31 cellular contexts compared by ENCODE assay signal in genomic region chr11:31417357-31417756, GRCh38. TPM values are rescaled to one million over a fixed set of nuclear protein-coding genes. Genes with fewer than 3 reads are reported as not detected.
"Had no signal": no experiment of that assay in that cellular context is flagged by ENCODE, and none has a peak within 500 bp of the region (broad histone marks: within the 10 kb centered on the region; RNA-seq: fewer than 3 reads in every experiment).

No MANE protein-coding gene starts in this region.

- H3K27me3 Mint-ChIP-seq: activated naive CD8-positive, alpha-beta T cell; activated T-cell treated with anti-CD3 and anti-CD28 coated beads, Interleukin-2, amount 50 U/mL, for 24 hours had no signal

- H3K9ac ChIP-seq: SK-N-SH had no signal

- H3K36me3 ChIP-seq: brain microvascular endothelial cell, cardiac muscle cell, SJCRH30, WERI-Rb-1 had no signal

- H3K27ac Mint-ChIP-seq: activated CD8-positive, alpha-beta T cell treated with anti-CD3 and anti-CD28 coated beads, Interleukin-2, amount 10 ng/mL, durations not matched to agents 7 days and 5 days; activated naive CD8-positive, alpha-beta T cell; activated T-cell treated with anti-CD3 and anti-CD28 coated beads, Interleukin-2, amount 50 U/mL, for 24 hours; activated T-helper 1 cell treated with anti-CD3 and anti-CD28 coated beads, Interleukin-12 subunit alpha, Interleukin-12 subunit beta, Interleukin-2, Interleukin-4 antibody, amounts not matched to agents 30 ng/mL and 10 ng/mL and 1 ng/mL, durations not matched to agents 14 hours and 24 hours and 36 hours had no signal

- DNase-seq: activated CD4-positive, alpha-beta T cell treated with anti-CD3 and anti-CD28 coated beads for 48 hours; activated CD4-positive, alpha-beta T cell treated with anti-CD3 and anti-CD28 coated beads, Interleukin-2, amount 50 U/mL, for 4 hours; activated CD4-positive, CD25-positive, alpha-beta regulatory T cell treated with anti-CD3 and anti-CD28 coated beads, Interleukin-2, amount 50 U/mL, for 72 hours; activated CD8-positive, alpha-beta memory T cell treated with anti-CD3 and anti-CD28 coated beads, Interleukin-2, amount 50 U/mL, for 48 hours; activated CD8-positive, alpha-beta T cell treated with anti-CD3 and anti-CD28 coated beads, Interleukin-2, amount 10 ng/mL, durations not matched to agents 7 days and 5 days; activated effector memory CD4-positive, alpha-beta T cell treated with Interleukin-2 at 50 U/mL for 16 hours; activated naive CD4-positive, alpha-beta T cell treated with Interleukin-2 at 50 U/mL for 16 hours; activated T-cell treated with anti-CD3 and anti-CD28 coated beads, Interleukin-2, amount 50 U/mL, for 24 hours; brain microvascular endothelial cell; Karpas-422; MM.1S; NCI-H1105 treated with DMSO at 0.1 percent for 48 hours; NCI-H1436 treated with DMSO at 0.1 percent for 48 hours; NCI-H1930; NCI-H2171; NCI-H345; NCI-H510A; NCI-H82; NK-92 treated with Interleukin-12 subunit alpha and Interleukin-12 subunit beta, amount 100 ng/mL, for 24 hours; OCI-M1; Right ventricle myocardium superior; RPMI8226; SJCRH30; SK-N-SH; T-helper 1 cell; WERI-Rb-1 had no signal

- H3K27me3 ChIP-seq: brain microvascular endothelial cell, cardiac muscle cell, SJCRH30 had no signal

- H3K9me3 ChIP-seq: SJCRH30, SK-N-SH had no signal

- H3K4me3 ChIP-seq: cardiac muscle cell, K562, SJCRH30 had no signal

- H3K4me1 ChIP-seq: SJCRH30 had no signal

- H3K4me2 ChIP-seq: SK-N-SH had no signal

- H3K9me3 Mint-ChIP-seq: activated T-cell treated with anti-CD3 and anti-CD28 coated beads, Interleukin-2, amount 50 U/mL, for 24 hours; activated T-helper 1 cell treated with anti-CD3 and anti-CD28 coated beads, Interleukin-12 subunit alpha, Interleukin-12 subunit beta, Interleukin-2, Interleukin-4 antibody, amounts not matched to agents 30 ng/mL and 10 ng/mL and 1 ng/mL, durations not matched to agents 14 hours and 24 hours and 36 hours had no signal

- H3K9me2 ChIP-seq: SK-N-SH had no signal

- H3K4me3 Mint-ChIP-seq: activated CD8-positive, alpha-beta T cell treated with anti-CD3 and anti-CD28 coated beads, Interleukin-2, amount 10 ng/mL, durations not matched to agents 7 days and 5 days; activated naive CD8-positive, alpha-beta T cell; activated T-cell treated with anti-CD3 and anti-CD28 coated beads, Interleukin-2, amount 50 U/mL, for 24 hours; activated T-helper 1 cell treated with anti-CD3 and anti-CD28 coated beads, Interleukin-12 subunit alpha, Interleukin-12 subunit beta, Interleukin-2, Interleukin-4 antibody, amounts not matched to agents 30 ng/mL and 10 ng/mL and 1 ng/mL, durations not matched to agents 14 hours and 24 hours and 36 hours had no signal

- ATAC-seq: activated CD8-positive, alpha-beta T cell treated with anti-CD3 and anti-CD28 coated beads, Interleukin-2, amount 10 ng/mL, durations not matched to agents 7 days and 5 days; K562; Panc1 had no signal

- H3K27ac ChIP-seq: brain microvascular endothelial cell, cardiac muscle cell, SJCRH30, WERI-Rb-1 had no signal

RNA-seq across cellular contexts. Expression of gene DCDC1, which starts 47.8 kb away (rescaled TPM):
- total RNA-seq: activated CD8-positive, alpha-beta T cell treated with anti-CD3 and anti-CD28 coated beads, Interleukin-2, amount 10 ng/mL, durations not matched to agents 7 days and 5 days; activated T-helper 1 cell treated with anti-CD3 and anti-CD28 coated beads, Interleukin-12 subunit alpha, Interleukin-12 subunit beta, Interleukin-2, Interleukin-4 antibody, amounts not matched to agents 30 ng/mL and 10 ng/mL and 1 ng/mL, durations not matched to agents 14 hours and 24 hours and 36 hours had no signal
- polyA plus RNA-seq: cardiac muscle cell had no signal
